20 cellular contexts compared by ENCODE assay signal in genomic region chr9:129350143-129350935, GRCh38.
A peak's percentile ranks its signal among the peaks of the same experiment; 100 is the strongest.
DNase-seq lines count a peak whose midpoint lies in the region; ATAC-seq and TF ChIP-seq lines count a peak whose summit lies in the region.
"Had no signal": no experiment of that assay in that cellular context is flagged by ENCODE, and none has a peak within 500 bp of the region (broad histone marks: within the 10 kb centered on the region; RNA-seq: fewer than 3 reads in every experiment).

No MANE protein-coding gene starts in this region.

- H3K23ac ChIP-seq in neuronal stem cell (ENCODE audit: low read depth, low read length, poor library complexity) = peak overlapping the region; percentile 35

- H2AFZ ChIP-seq in hepatocyte = no peak overlapping the region
- peak overlapping the region; percentile 85 for H2AFZ ChIP-seq in neuronal stem cell (ENCODE audit: low read length)

- intact Hi-C loops in Panc1 (cut with micrococcal nuclease; ENCODE audit: unreplicated experiment) = no loop called here

- no peak for DNase-seq in AG04450 (ENCODE audit: low read depth, low spot score)
- no peak for DNase-seq in Panc1 (ENCODE audit: low read depth, low spot score)
- DNase-seq in hepatocyte (ENCODE audit: low spot score) = no peak
- no peak for DNase-seq in neuronal stem cell (ENCODE audit: low spot score)
- DNase-seq in effector CD8-positive, alpha-beta T cell (lab: John Stamatoyannopoulos, UW) = no peak
- DNase-seq in amniotic stem cell (lab: John Stamatoyannopoulos, UW) = no peak
- DNase-seq in OCI-M1 (lab: John Stamatoyannopoulos, UW) = no peak
- DNase-seq: activated CD4-positive, alpha-beta T cell treated with anti-CD3 and anti-CD28 coated beads, Interleukin-2, amount 50 U/mL, for 1 hour; activated CD8-positive, alpha-beta memory T cell treated with anti-CD3 and anti-CD28 coated beads, Interleukin-2, amount 10 ng/mL, durations not matched to agents 7 days and 5 days; DND-41; left ventricle myocardium inferior; NCI-H1092; NCI-H187 treated with DMSO at 0.1 percent for 48 hours; NCI-H526 treated with DMSO at 0.1 percent for 48 hours; T-helper 9 cell had no signal

- no peak overlapping the region for H3K14ac ChIP-seq in neuronal stem cell (ENCODE audit: low read length)

- H3K4me3 ChIP-seq in AG04450 (ENCODE audit: low read depth, low read length) = no peak overlapping the region
- no peak overlapping the region for H3K4me3 ChIP-seq in Panc1 (ENCODE audit: low read depth in 2 of 2, low read length in 2 of 2)
- no peak overlapping the region for H3K4me3 ChIP-seq in hepatocyte
- H3K4me3 ChIP-seq in neuronal stem cell (ENCODE audit: low read length in 2 of 2) = no peak overlapping the region
- H3K4me3 ChIP-seq: left ventricle myocardium inferior had no signal

- no peaks in the 10 kb centered on the region for H3K9me2 ChIP-seq in hepatocyte (replicated peaks; ENCODE audit: insufficient read depth)

- peak overlapping the region; percentile 26 for H3K4ac ChIP-seq in neuronal stem cell (ENCODE audit: low read length)

- peak overlapping the region; percentile 88 for H2BK15ac ChIP-seq in neuronal stem cell (ENCODE audit: low read length)

- H3K79me1 ChIP-seq in neuronal stem cell (ENCODE audit: low read depth, low read length) = no peaks in the 10 kb centered on the region

- H3K4me1 ChIP-seq in Panc1 (ENCODE audit: control insufficient read depth, insufficient read depth, low read length) (peaks cover 29% of the 10 kb centered on the region), hepatocyte (ENCODE audit: insufficient read depth) (peaks cover 22% of the 10 kb centered on the region), neuronal stem cell (ENCODE audit: control insufficient read depth in 2 of 2, insufficient read depth in 1 of 2, low read depth in 1 of 2, low read length in 2 of 2) (peaks cover 26 to 40% of the 10 kb centered on the region in 2 donors)

- TF ChIP-seq CTCF in AG04450 (IDR thresholded peaks at IDR 0.05; ENCODE audit: low read depth, low read length) = no peak
- TF ChIP-seq CTCF in Panc1 (IDR thresholded peaks at IDR 0.05) = no peak
- no peak for TF ChIP-seq CTCF in hepatocyte (IDR thresholded peaks at IDR 0.05; ENCODE audit: poor library complexity)

- H3K9me3 ChIP-seq in AG04450 (ENCODE audit: control insufficient read depth, insufficient read depth, low read length) = peaks cover 5% of the 10 kb centered on the region
- 0 out of 2 replicates have a peak, but pooled peaks cover 2% of the 10 kb centered on the region for H3K9me3 ChIP-seq in Panc1 (ENCODE audit: control insufficient read depth, insufficient read depth, low read depth, low read length)
- H3K9me3 ChIP-seq in hepatocyte (ENCODE audit: low read depth) = no peaks in the 10 kb centered on the region
- no peaks in the 10 kb centered on the region for H3K9me3 ChIP-seq in neuronal stem cell (replicated peaks in 1 of 2; ENCODE audit: control insufficient read depth in 2 of 2, insufficient read depth in 1 of 2, low read depth in 1 of 2, low read length in 2 of 2)
- H3K9me3 ChIP-seq: neutrophil had no signal

- peak overlapping the region; percentile 91 for H2AK5ac ChIP-seq in neuronal stem cell (ENCODE audit: low read depth, low read length)

- peak overlapping the region; percentile 97 for H2BK5ac ChIP-seq in neuronal stem cell (ENCODE audit: low read length)

- H3K4me2 ChIP-seq in hepatocyte = no peak overlapping the region
- no peak overlapping the region for H3K4me2 ChIP-seq in neuronal stem cell (ENCODE audit: insufficient read depth, low read length, poor library complexity, severe bottlenecking)

- H4K20me1 ChIP-seq in hepatocyte (ENCODE audit: insufficient read depth, poor library complexity, severe bottlenecking) = no peaks in the 10 kb centered on the region

- H4K91ac ChIP-seq in neuronal stem cell (ENCODE audit: low read depth, low read length, poor library complexity) = peak overlapping the region; percentile 47

- peak overlapping the region; percentile 88 for H3K18ac ChIP-seq in neuronal stem cell (ENCODE audit: low read length)

- CTCF ChIA-PET in AG04450 (lab: Charles Lee) = interaction anchor here (1.3 kb wide), 1 partner anchor 208 kb away, joined by 3 read pairs; no protein-coding TSS in a partner anchor
- CTCF ChIA-PET in Panc1 (lab: Charles Lee) = interaction anchor here (0.6 kb wide), 1 partner anchor 34 kb away, joined by 3 read pairs; no protein-coding TSS in a partner anchor

- no peak for ATAC-seq in Panc1
- ATAC-seq in HG03139 (IDR thresholded peaks at IDR 0.05; ENCODE audit: unreplicated experiment) = no peak
- ATAC-seq: activated CD8-positive, alpha-beta memory T cell treated with anti-CD3 and anti-CD28 coated beads, Interleukin-2, amount 10 ng/mL, durations not matched to agents 7 days and 5 days; SK-N-SH treated with all-trans-retinoic acid at 6 μM for 48 hours had no signal

- WGBS in hepatocyte (ENCODE audit: low lambda C conversion rate, missing lambda C conversion rate) = 84% methylated on average over 21 of the region's 25 CpGs
- WGBS in neuronal stem cell (ENCODE audit: extremely low coverage in 2 of 2, insufficient read length in 2 of 2, insufficient replicate concordance in 1 of 2), 2 donors = no CpG with 5 or more reads among the region's 25 CpGs

- POLR2A ChIA-PET in AG04450 (lab: Yijun Ruan, JAX) (interaction anchor here (0.7 to 1.1 kb wide), 3 partner anchors 11 to 217 kb away, joined by 3 to 4 read pairs (median 4); partner anchors contain the start of gene IER5L), Panc1 (lab: Charles Lee) (no interaction called here)

- peak overlapping the region; percentile 21 for H3K27ac ChIP-seq in AG04450 (ENCODE audit: low read depth, low read length)
- H3K27ac ChIP-seq in Panc1 (ENCODE audit: low read length) = peak overlapping the region; percentile 76
- H3K27ac ChIP-seq in hepatocyte = peak overlapping the region; percentile 90
- peak overlapping the region; percentile 91 for H3K27ac ChIP-seq in neuronal stem cell (replicated peaks; ENCODE audit: low read length)
- H3K27ac ChIP-seq: epithelial cell of prostate, HL-60, left ventricle myocardium inferior, neutrophil had no signal

- H4K8ac ChIP-seq in neuronal stem cell (ENCODE audit: low read depth, low read length) = no peak overlapping the region

- H3K36me3 ChIP-seq in Panc1 (ENCODE audit: control insufficient read depth, insufficient read depth, low read length) (no peaks in the 10 kb centered on the region), hepatocyte (replicated peaks; ENCODE audit: insufficient read depth, low read depth) (no peaks in the 10 kb centered on the region), neuronal stem cell (replicated peaks in 1 of 2; ENCODE audit: control insufficient read depth in 2 of 2, insufficient read depth in 2 of 2, low read length in 2 of 2) (no peaks in the 10 kb centered on the region)
- H3K36me3 ChIP-seq: left ventricle myocardium inferior, neutrophil had no signal

- BruUV-seq in Panc1 (replicated peaks; lab: Mats Ljungman, UMichigan) = no TSS peak

- H3K9ac ChIP-seq in neuronal stem cell (ENCODE audit: low read depth, low read length, poor library complexity) = no peak overlapping the region

- H3K79me2 ChIP-seq in hepatocyte = no peaks in the 10 kb centered on the region

- H2BK12ac ChIP-seq in neuronal stem cell (ENCODE audit: low read length) = no peak overlapping the region

- in situ Hi-C loops in Panc1 (cut with HindIII; ENCODE audit: low pct_unique_long_range_greater_than_20kb, low sequenced_read_pairs) = no loop called here

- H2BK120ac ChIP-seq in neuronal stem cell (ENCODE audit: low read depth, low read length) = peak overlapping the region; percentile 92

- H3K27me3 ChIP-seq in AG04450 (ENCODE audit: control insufficient read depth, insufficient read depth, low read length) (no peaks in the 10 kb centered on the region), Panc1 (ENCODE audit: control insufficient read depth, insufficient read depth, low read length) (no peaks in the 10 kb centered on the region), hepatocyte (no peaks in the 10 kb centered on the region), neuronal stem cell (ENCODE audit: control insufficient read depth in 3 of 3, insufficient read depth in 3 of 3, low read depth in 1 of 3, low read length in 3 of 3) (no peaks in the 10 kb centered on the region)

Comparison
In these comparisons a context has a peak if more than half of its experiments do, and no peak if none do; other contexts are left out.
1. H3K27ac ChIP-seq: peak in every context shown above with its lines; median percentile 91 in neuronal stem cell; 90 in hepatocyte; 76 in Panc1; 21 in AG04450.